In the genomic region with DNA sequence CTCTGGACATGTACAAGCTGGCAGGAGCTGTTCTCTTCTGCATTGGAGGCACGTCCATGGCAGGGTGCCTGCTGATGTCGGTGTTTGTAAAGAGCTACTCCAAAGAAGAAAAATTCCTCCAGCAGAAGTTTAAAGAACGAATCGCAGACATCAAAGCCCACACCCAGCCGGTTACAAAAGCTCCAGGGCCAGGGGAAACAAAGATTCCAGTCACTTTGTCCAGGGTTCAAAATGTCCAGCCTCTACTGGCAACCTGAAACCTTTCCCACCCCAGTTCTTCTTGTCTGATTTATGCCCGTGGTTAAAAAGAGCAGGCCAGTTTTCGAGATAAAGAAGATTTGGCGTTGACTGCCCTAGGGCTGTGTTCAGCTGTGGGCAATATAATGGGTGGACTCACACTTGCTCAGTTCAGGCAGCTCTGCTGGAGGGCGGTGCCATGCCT, we compare ENCODE assay signal across 34 cellular contexts. TPM values are rescaled to one million over a fixed set of nuclear protein-coding genes. Genes with fewer than 3 reads are reported as not detected.
"Had no signal": no experiment of that assay in that cellular context is flagged by ENCODE, and none has a peak within 500 bp of the region (broad histone marks: within the 10 kb centered on the region; RNA-seq: fewer than 3 reads in every experiment).

No MANE protein-coding gene starts in this region.

- H3K36me3 ChIP-seq: adrenal gland, gastrocnemius medialis, heart left ventricle had no signal

- H3K4me3 ChIP-seq: adrenal gland, coronary artery, dorsolateral prefrontal cortex, gastrocnemius medialis, heart left ventricle had no signal

- H3K4me1 ChIP-seq: adrenal gland, foreskin keratinocyte, gastrocnemius medialis had no signal

- ATAC-seq: activated CD4-positive, alpha-beta T cell treated with anti-CD3 and anti-CD28 coated beads for 36 hours; activated CD8-positive, alpha-beta memory T cell treated with anti-CD3 and anti-CD28 coated beads, Interleukin-2, amount 10 ng/mL, durations not matched to agents 7 days and 5 days; activated CD8-positive, alpha-beta T cell treated with anti-CD3 and anti-CD28 coated beads, Interleukin-2, amount 10 ng/mL, durations not matched to agents 7 days and 5 days; activated naive CD8-positive, alpha-beta T cell treated with anti-CD3 and anti-CD28 coated beads, Interleukin-2, amount 50 U/mL, for 24 hours; esophagus mucosa; foreskin keratinocyte; gastrocnemius medialis; heart left ventricle; T-helper 17 cell had no signal

- H3K9me3 ChIP-seq: adrenal gland, gastrocnemius medialis, heart left ventricle had no signal

- DNase-seq: activated CD4-positive, alpha-beta memory T cell treated with anti-CD3 and anti-CD28 coated beads for 36 hours; activated CD4-positive, alpha-beta T cell treated with anti-CD3 and anti-CD28 coated beads for 36 hours; activated CD4-positive, alpha-beta T cell treated with anti-CD3 and anti-CD28 coated beads, Interleukin-2, amount 10 ng/mL, durations not matched to agents 24 days and 14 days; activated CD4-positive, CD25-positive, alpha-beta regulatory T cell; activated CD4-positive, CD25-positive, alpha-beta regulatory T cell treated with anti-CD3 and anti-CD28 coated beads, Interleukin-2, amount 50 U/mL, for 72 hours; activated CD8-positive, alpha-beta memory T cell treated with anti-CD3 and anti-CD28 coated beads, Interleukin-2, amount 10 ng/mL, durations not matched to agents 7 days and 5 days; activated CD8-positive, alpha-beta memory T cell treated with anti-CD3 and anti-CD28 coated beads, Interleukin-2, amount 50 U/mL, for 4 hours; activated CD8-positive, alpha-beta T cell treated with anti-CD3 and anti-CD28 coated beads, Interleukin-2, amount 10 ng/mL, durations not matched to agents 7 days and 5 days; activated effector memory CD4-positive, alpha-beta T cell treated with anti-CD3 and anti-CD28 coated beads, Interleukin-2, amount 50 U/mL, for 16 hours; activated naive CD4-positive, alpha-beta T cell treated with anti-CD3 and anti-CD28 coated beads for 36 hours; activated naive CD8-positive, alpha-beta T cell treated with anti-CD3 and anti-CD28 coated beads for 36 hours; activated naive CD8-positive, alpha-beta T cell treated with anti-CD3 and anti-CD28 coated beads, Interleukin-2, amount 50 U/mL, for 24 hours; activated T-cell treated with anti-CD3 and anti-CD28 coated beads, Interleukin-2, amount 50 U/mL, for 1 hour; activated T-cell treated with anti-CD3 and anti-CD28 coated beads, Interleukin-2, amount 50 U/mL, for 48 hours; adrenal gland; aorta; dorsolateral prefrontal cortex; effector memory CD4-positive, alpha-beta T cell; endodermal cell; foreskin keratinocyte; gastrocnemius medialis; glutamatergic neuron; heart left ventricle; T-helper 1 cell; T-helper 17 cell; T1000 had no signal

- H3K27ac ChIP-seq: adrenal gland, coronary artery, dorsolateral prefrontal cortex, foreskin keratinocyte, gastrocnemius medialis, heart left ventricle had no signal

- H3K27me3 ChIP-seq: adrenal gland, foreskin keratinocyte, gastrocnemius medialis had no signal

RNA-seq across cellular contexts. Expression of a gene that starts 19.7 kb away (rescaled TPM):
- total RNA-seq: activated CD4-positive, alpha-beta memory T cell treated with anti-CD3 and anti-CD28 coated beads for 36 hours; activated CD4-positive, alpha-beta T cell treated with anti-CD3 and anti-CD28 coated beads for 36 hours; activated CD4-positive, alpha-beta T cell treated with anti-CD3 and anti-CD28 coated beads, Interleukin-2, amount 10 ng/mL, durations not matched to agents 24 days and 14 days; activated CD8-positive, alpha-beta memory T cell treated with anti-CD3 and anti-CD28 coated beads for 36 hours; activated CD8-positive, alpha-beta memory T cell treated with anti-CD3 and anti-CD28 coated beads, Interleukin-2, amount 10 ng/mL, durations not matched to agents 7 days and 5 days; activated CD8-positive, alpha-beta T cell treated with anti-CD3 and anti-CD28 coated beads, Interleukin-2, amount 10 ng/mL, durations not matched to agents 7 days and 5 days; activated naive CD4-positive, alpha-beta T cell treated with anti-CD3 and anti-CD28 coated beads for 36 hours; activated naive CD8-positive, alpha-beta T cell treated with anti-CD3 and anti-CD28 coated beads for 36 hours; activated T-helper 1 cell treated with anti-CD3 and anti-CD28 coated beads, Interleukin-12 subunit alpha, Interleukin-12 subunit beta, Interleukin-2, Interleukin-4 antibody, amounts not matched to agents 30 ng/mL and 10 ng/mL and 1 ng/mL, durations not matched to agents 14 hours and 24 hours and 36 hours; activated T-helper 2 cell treated with anti-CD3 and anti-CD28 coated beads, Interferon-gamma antibody, Interleukin-2, Interleukin-4, amounts not matched to agents 10 μg/mL and 5 μg/mL and 100 μg/mL, durations not matched to agents 14 hours and 24 hours and 36 hours; aorta; bronchial epithelial cell; cardiac septum; endodermal cell; epithelial cell of proximal tubule; esophagus mucosa; foreskin keratinocyte; gastrocnemius medialis; heart left ventricle; T-helper 17 cell had no signal
- polyA plus RNA-seq: aorta, foreskin keratinocyte, heart left ventricle had no signal
